ENCODE assay signal across 9 cellular contexts in genomic region chr1:2237773-2238172, GRCh38. TPM values are rescaled to one million over a fixed set of nuclear protein-coding genes. Genes with fewer than 3 reads are reported as not detected.
DNase-seq lines count a peak whose midpoint lies in the region; ATAC-seq and TF ChIP-seq lines count a peak whose summit lies in the region.
"Had no signal": no experiment of that assay in that cellular context is flagged by ENCODE, and none has a peak within 500 bp of the region (broad histone marks: within the 10 kb centered on the region; RNA-seq: fewer than 3 reads in every experiment).

No MANE protein-coding gene starts in this region.

- H3K4me3 Mint-ChIP-seq in activated CD4-positive, alpha-beta T cell treated with anti-CD3 and anti-CD28 coated beads, Interleukin-2, amount 10 ng/mL, durations not matched to agents 7 days and 5 days, result peak overlapping the region; percentile 59

- H3K27ac ChIP-seq in substantia nigra (ENCODE audit: low read depth, low read length, poor library complexity, severe bottlenecking), result peak overlapping the region; percentile 54

- no peak for TF ChIP-seq POLR2A in GM18505 (IDR thresholded peaks at IDR 0.05; ENCODE audit: borderline replicate concordance, extremely low read depth, insufficient read depth, insufficient read length)

- ATAC-seq in HG03159 (IDR thresholded peaks at IDR 0.05; ENCODE audit: unreplicated experiment) (no peak), GM18505 (IDR thresholded peaks at IDR 0.05; ENCODE audit: unreplicated experiment) (no peak)

- no peak for DNase-seq in activated CD4-positive, alpha-beta T cell treated with anti-CD3 and anti-CD28 coated beads, Interleukin-2, amount 10 ng/mL, durations not matched to agents 7 days and 5 days
- no peak for DNase-seq in activated CD4-positive, alpha-beta T cell treated with anti-CD3 and anti-CD28 coated beads, Interleukin-2, amount 50 U/mL, for 48 hours
- DNase-seq in amniotic epithelial cell (ENCODE audit: low read depth) (peak; percentile 58), islet precursor cell (peak; percentile 75), substantia nigra (lab: John Stamatoyannopoulos, UW) (peak in 15 of 49 donors; percentile 12 to 61 (median 43)), NCI-H1048 (lab: John Stamatoyannopoulos, UW) (no peak)
- DNase-seq: activated CD8-positive, alpha-beta memory T cell treated with anti-CD3 and anti-CD28 coated beads, Interleukin-2, amount 50 U/mL, for 4 hours had no signal

- H3K4me1 Mint-ChIP-seq in activated CD4-positive, alpha-beta T cell treated with anti-CD3 and anti-CD28 coated beads, Interleukin-2, amount 10 ng/mL, durations not matched to agents 7 days and 5 days, result peaks cover 84% of the 10 kb centered on the region

- H3K36me3 Mint-ChIP-seq in activated CD4-positive, alpha-beta T cell treated with anti-CD3 and anti-CD28 coated beads, Interleukin-2, amount 10 ng/mL, durations not matched to agents 7 days and 5 days (ENCODE audit: low read depth), result peaks cover 32% of the 10 kb centered on the region

- H3K27ac Mint-ChIP-seq in activated CD4-positive, alpha-beta T cell treated with anti-CD3 and anti-CD28 coated beads, Interleukin-2, amount 10 ng/mL, durations not matched to agents 7 days and 5 days, result peak overlapping the region; percentile 57

- POLR2A ChIA-PET in activated CD4-positive, alpha-beta T cell treated with anti-CD3 and anti-CD28 coated beads, Interleukin-2, amount 10 ng/mL, durations not matched to agents 7 days and 5 days (lab: Charles Lee), result no interaction called here

- H3K27me3 Mint-ChIP-seq in activated CD4-positive, alpha-beta T cell treated with anti-CD3 and anti-CD28 coated beads, Interleukin-2, amount 10 ng/mL, durations not matched to agents 7 days and 5 days, result no peaks in the 10 kb centered on the region

- no peaks in the 10 kb centered on the region for H3K9me3 Mint-ChIP-seq in activated CD4-positive, alpha-beta T cell treated with anti-CD3 and anti-CD28 coated beads, Interleukin-2, amount 10 ng/mL, durations not matched to agents 7 days and 5 days

- CTCF ChIA-PET in activated CD4-positive, alpha-beta T cell treated with anti-CD3 and anti-CD28 coated beads, Interleukin-2, amount 10 ng/mL, durations not matched to agents 7 days and 5 days (lab: Charles Lee), result interaction anchor here (1.0 kb wide), 1 partner anchor 11 kb away, joined by 4 read pairs; no protein-coding TSS in a partner anchor

RNA-seq across cellular contexts. Expression of gene SKI, which starts 9.7 kb away (rescaled TPM):
- total RNA-seq in activated CD4-positive, alpha-beta T cell treated with anti-CD3 and anti-CD28 coated beads, Interleukin-2, amount 10 ng/mL, durations not matched to agents 7 days and 5 days, result 10 to 100 TPM; 60.7 to 62.0 TPM

RNA-seq across cellular contexts. Expression of gene FAAP20, which starts 43.2 kb away (rescaled TPM):
- total RNA-seq in activated CD4-positive, alpha-beta T cell treated with anti-CD3 and anti-CD28 coated beads, Interleukin-2, amount 10 ng/mL, durations not matched to agents 7 days and 5 days, result 10 to 100 TPM; 61.3 to 66.2 TPM

Comparison
In these comparisons a context has a peak if more than half of its experiments do, and no peak if none do; other contexts are left out.
1. DNase-seq: peak in amniotic epithelial cell (single experiment) and islet precursor cell (single experiment); none in activated CD4-positive, alpha-beta T cell treated with anti-CD3 and anti-CD28 coated beads, Interleukin-2, amount 10 ng/mL, durations not matched to agents 7 days and 5 days (single experiment), activated CD4-positive, alpha-beta T cell treated with anti-CD3 and anti-CD28 coated beads, Interleukin-2, amount 50 U/mL, for 48 hours (0 of 2) and NCI-H1048 (single experiment).